Comparison of ENCODE assay signal across 28 cellular contexts in genomic region chr19:5560156-5560555, GRCh38. TPM values are rescaled to one million over a fixed set of nuclear protein-coding genes. Genes with fewer than 3 reads are reported as not detected.
"Had no signal": no experiment of that assay in that cellular context is flagged by ENCODE, and none has a peak within 500 bp of the region (broad histone marks: within the 10 kb centered on the region; RNA-seq: fewer than 3 reads in every experiment).

No MANE protein-coding gene starts in this region.

- H3K36me3 ChIP-seq: left lung, lower lobe of right lung, neutrophil, pancreas, prostate gland, sigmoid colon, spleen, thyroid gland, transverse colon, upper lobe of left lung, vagina had no signal

- ATAC-seq: left cardiac atrium; left lung; lower lobe of right lung; naive thymus-derived CD8-positive, alpha-beta T cell; pancreas; stimulated activated effector memory CD8-positive, alpha-beta T cell treated with anti-CD3 and anti-CD28 coated beads, Interleukin-12 subunit alpha, Interleukin-12 subunit beta, amount 100 ng/mL, for 72 hours; stimulated activated naive CD8-positive, alpha-beta T cell treated with anti-CD3 and anti-CD28 coated beads, Interleukin-15, amount 100 ng/mL, for 72 hours had no signal

- H3K36me3 Mint-ChIP-seq: stimulated activated effector memory CD8-positive, alpha-beta T cell treated with anti-CD3 and anti-CD28 coated beads, Interleukin-12 subunit alpha, Interleukin-12 subunit beta, amount 100 ng/mL, for 72 hours had no signal

- H3K4me3 Mint-ChIP-seq: naive thymus-derived CD8-positive, alpha-beta T cell; nephron; neural crest cell; stimulated activated effector memory CD8-positive, alpha-beta T cell treated with anti-CD3 and anti-CD28 coated beads, Interleukin-12 subunit alpha, Interleukin-12 subunit beta, amount 100 ng/mL, for 72 hours; stimulated activated naive CD8-positive, alpha-beta T cell treated with anti-CD3 and anti-CD28 coated beads, Interleukin-15, amount 100 ng/mL, for 72 hours had no signal

- H3K4me1 ChIP-seq: left lung, lower lobe of right lung, pancreas, prostate gland, sigmoid colon, spleen, testis, thyroid gland, transverse colon, upper lobe of left lung had no signal

- H3K27ac Mint-ChIP-seq: naive thymus-derived CD8-positive, alpha-beta T cell; nephron; stimulated activated effector memory CD8-positive, alpha-beta T cell treated with anti-CD3 and anti-CD28 coated beads, Interleukin-12 subunit alpha, Interleukin-12 subunit beta, amount 100 ng/mL, for 72 hours had no signal

- FAIRE-seq: keratinocyte, pancreas, small intestine had no signal

- H3K27ac ChIP-seq: left lung, lower lobe of right lung, neutrophil, pancreas, prostate gland, sigmoid colon, spleen, testis, thyroid gland, transverse colon, upper lobe of left lung, vagina had no signal

- H3K4me1 Mint-ChIP-seq: naive thymus-derived CD8-positive, alpha-beta T cell; stimulated activated effector memory CD8-positive, alpha-beta T cell treated with anti-CD3 and anti-CD28 coated beads, Interleukin-12 subunit alpha, Interleukin-12 subunit beta, amount 100 ng/mL, for 72 hours; stimulated activated naive CD8-positive, alpha-beta T cell treated with anti-CD3 and anti-CD28 coated beads, Interleukin-15, amount 100 ng/mL, for 72 hours had no signal

- H3K9me3 ChIP-seq: lower lobe of right lung, neutrophil, pancreas, prostate gland, testis, thyroid gland, vagina had no signal

- H3K4me3 ChIP-seq: left lung, lower lobe of right lung, pancreas, prostate gland, sigmoid colon, spleen, testis, thyroid gland, transverse colon, upper lobe of left lung, vagina had no signal

- H3K27me3 ChIP-seq: pancreas, testis, thyroid gland, upper lobe of left lung, vagina had no signal

- DNase-seq: hippocampal formation; kidney glomerular epithelial cell; left cardiac atrium; left lung; lower lobe of right lung; mammary epithelial cell; mesenchymal stem cell; naive thymus-derived CD8-positive, alpha-beta T cell; occipital lobe; pancreas; sigmoid colon; small intestine; spleen; stimulated activated CD4-positive, alpha-beta T cell treated with anti-CD3 and anti-CD28 coated beads, Interleukin-4, amount 100 ng/mL, for 24 hours; stimulated activated naive CD4-positive, alpha-beta T cell; stimulated activated naive CD8-positive, alpha-beta T cell treated with anti-CD3 and anti-CD28 coated beads, Interleukin-15, amount 100 ng/mL, for 72 hours; substantia nigra; testis; thyroid gland; transverse colon; upper lobe of left lung had no signal

RNA-seq across cellular contexts. Expression of gene TINCR, which starts 7.6 kb away (rescaled TPM):
- total RNA-seq: thyroid gland had no signal
